Comparison of ENCODE assay signal across 1 cellular context in genomic region chr4:74015126-74015780, GRCh38.
TF ChIP-seq lines count a peak whose summit lies in the region.

No MANE protein-coding gene starts in this region.

TF ChIP-seq in GM12878, 131 proteins besides CTCF, POLR2A, EP300 and RAD21:
- TF ChIP-seq POU2F2 (IDR thresholded peaks at IDR 0.05; ENCODE audit: borderline replicate concordance, low read depth, low read length) (no peak), ATF2 (IDR thresholded peaks at IDR 0.05; ENCODE audit: low read length) (no peak), USF2 (IDR thresholded peaks at IDR 0.05; ENCODE audit: borderline replicate concordance, low read depth, low read length) (no peak), JUND (IDR thresholded peaks at IDR 0.05; ENCODE audit: low read depth, low read length) (no peak), CREB1 (IDR thresholded peaks at IDR 0.05; ENCODE audit: low read depth) (no peak), CHD1 (IDR thresholded peaks at IDR 0.05; ENCODE audit: low read depth, low read length) (no peak), BCL11A (IDR thresholded peaks at IDR 0.05; ENCODE audit: low read depth, low read length) (no peak), ELK1 (IDR thresholded peaks at IDR 0.05; ENCODE audit: low read depth, low read length) (no peak), RELA (IDR thresholded peaks at IDR 0.05; ENCODE audit: borderline replicate concordance, partially characterized antibody) (no peak), ZBED1 (IDR thresholded peaks at IDR 0.05; ENCODE audit: borderline replicate concordance) (no peak), CEBPZ (IDR thresholded peaks at IDR 0.05; ENCODE audit: low read depth, low read length) (no peak), CBFB (IDR thresholded peaks at IDR 0.05; ENCODE audit: low read depth) (no peak), TARDBP (IDR thresholded peaks at IDR 0.05; ENCODE audit: borderline replicate concordance) (no peak), RBBP5 (conservative IDR thresholded peaks at IDR 0.05) (no peak), SIX5 (IDR thresholded peaks at IDR 0.05; ENCODE audit: low read depth, low read length, severe bottlenecking) (no peak), ZBTB4 (CRISPR knock-in tag; IDR thresholded peaks at IDR 0.05) (no peak), ZZZ3 (IDR thresholded peaks at IDR 0.05; ENCODE audit: control insufficient read depth, insufficient read length, low read depth) (no peak)
